12 cellular contexts compared by ENCODE assay signal in the genomic region with DNA sequence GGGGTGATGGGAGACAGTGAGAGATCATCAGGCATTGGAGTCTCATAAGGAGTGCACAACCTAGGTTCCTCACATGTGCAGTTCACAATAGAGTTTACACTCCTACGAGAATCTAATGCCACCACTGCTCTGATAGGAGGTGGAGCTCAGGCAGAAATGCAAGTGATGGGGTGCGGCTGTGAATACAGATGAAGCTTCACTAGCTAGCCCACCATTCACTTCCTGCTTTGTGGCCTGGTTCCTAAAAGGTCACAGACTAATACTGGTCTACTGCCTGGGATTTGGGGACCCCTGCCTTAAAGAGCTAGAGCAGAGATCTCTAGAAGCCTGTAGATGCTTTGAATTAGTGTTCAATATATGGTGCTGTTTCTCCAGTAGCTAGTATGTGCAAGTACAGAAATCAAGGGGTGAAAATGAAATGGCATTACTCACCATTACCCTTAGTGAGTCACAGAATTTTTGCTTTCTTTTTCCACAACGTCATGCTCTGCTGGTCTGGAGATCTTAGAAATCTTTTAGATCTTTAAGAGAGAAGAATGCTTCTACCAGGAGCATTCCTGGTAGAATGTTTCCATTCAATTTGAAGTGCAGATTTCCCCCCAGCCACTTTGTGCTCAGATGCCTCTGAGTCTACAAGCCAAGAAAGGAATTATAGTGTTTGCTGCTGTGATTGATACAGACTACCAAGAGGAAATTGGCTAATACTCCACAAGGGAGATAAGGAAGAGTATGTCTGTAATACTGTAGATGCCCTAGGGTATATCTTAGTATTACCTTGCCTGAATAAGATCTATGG.
A peak's percentile ranks its signal among the peaks of the same experiment; 100 is the strongest.
DNase-seq lines count a peak whose midpoint lies in the region; ATAC-seq and TF ChIP-seq lines count a peak whose summit lies in the region.
"Had no signal": no experiment of that assay in that cellular context is flagged by ENCODE, and none has a peak within 500 bp of the region (broad histone marks: within the 10 kb centered on the region; RNA-seq: fewer than 3 reads in every experiment).

No MANE protein-coding gene starts in this region.

- peak overlapping the region; percentile 49; the same call in 1 of the 2 replicates for H3K56ac ChIP-seq in IMR-90 (ENCODE audit: extremely low read depth, insufficient read depth, low read length)

- H3K9me3 Mint-ChIP-seq in neural progenitor cell: no peaks in the 10 kb centered on the region

- H3K27me3 ChIP-seq in GM23248 (replicated peaks; ENCODE audit: insufficient read depth) (no peaks in the 10 kb centered on the region), IMR-90 (ENCODE audit: control insufficient read depth, insufficient read depth, low read length) (no peaks in the 10 kb centered on the region), neural progenitor cell (no peaks in the 10 kb centered on the region), vagina (no peaks in the 10 kb centered on the region)
- H3K27me3 ChIP-seq: right atrium auricular region had no signal

- in situ Hi-C loops in GM23248 (cut with MboI) (no loop called here), IMR-90 (cut with MboI; ENCODE audit: low sequenced_read_pairs) (no loop called here)

- H3K9me3 ChIP-seq in GM23248 (ENCODE audit: low read depth) (no peaks in the 10 kb centered on the region), IMR-90 (ENCODE audit: control insufficient read depth, insufficient read depth, low read length) (no peaks in the 10 kb centered on the region), neural progenitor cell (ENCODE audit: low read depth) (no peaks in the 10 kb centered on the region), vagina (no peaks in the 10 kb centered on the region), OCI-LY7 (ENCODE audit: low read length) (no peaks in the 10 kb centered on the region)
- H3K9me3 ChIP-seq: right atrium auricular region had no signal

- peak overlapping the region; percentile 44 for H2BK20ac ChIP-seq in IMR-90 (ENCODE audit: low read depth, low read length)

- H3K4ac ChIP-seq in IMR-90 (ENCODE audit: low read depth, low read length): peak overlapping the region; percentile 17

- intact Hi-C loops in IMR-90 (cut with micrococcal nuclease): no loop called here
- intact Hi-C loops in vagina (cut with DNase I): no loop called here
- intact Hi-C loops in OCI-LY7 (cut with micrococcal nuclease; ENCODE audit: unreplicated experiment): no loop called here

- no peak overlapping the region for H3K4me3 Mint-ChIP-seq in neural progenitor cell

- TF ChIP-seq RAD21 in IMR-90 (IDR thresholded peaks at IDR 0.05; ENCODE audit: low read length): no peak

- H3K14ac ChIP-seq in IMR-90 (replicated peaks; ENCODE audit: low read depth, low read length): no peak overlapping the region; the same call in 1 of the 2 replicates

- H2BK120ac ChIP-seq in IMR-90 (ENCODE audit: low read depth, low read length): peak overlapping the region; percentile 56

- H3K4me1 ChIP-seq in GM23248 (ENCODE audit: insufficient read depth) (peaks cover 13% of the 10 kb centered on the region; the same call in 1 of the 2 replicates), IMR-90 (ENCODE audit: control insufficient read depth, insufficient read depth, low read length) (peaks cover 2% of the 10 kb centered on the region), neural progenitor cell (no peaks in the 10 kb centered on the region), vagina (no peaks in the 10 kb centered on the region), OCI-LY7 (ENCODE audit: insufficient read depth, low read length, poor library complexity, severe bottlenecking) (no peaks in the 10 kb centered on the region)
- H3K4me1 ChIP-seq: right atrium auricular region had no signal

- H3K36me3 ChIP-seq in GM23248 (ENCODE audit: low read depth) (no peaks in the 10 kb centered on the region), IMR-90 (ENCODE audit: control insufficient read depth, insufficient read depth, low read length) (no peaks in the 10 kb centered on the region), neural progenitor cell (no peaks in the 10 kb centered on the region), vagina (no peaks in the 10 kb centered on the region), OCI-LY7 (ENCODE audit: insufficient read depth, low read length) (no peaks in the 10 kb centered on the region)
- H3K36me3 ChIP-seq: right atrium auricular region had no signal

- H3K27me3 Mint-ChIP-seq in neural progenitor cell (ENCODE audit: insufficient read depth, low read depth): peaks cover 2% of the 10 kb centered on the region

- peak overlapping the region; percentile 71 for H2BK5ac ChIP-seq in IMR-90 (ENCODE audit: low read depth, low read length, poor library complexity, severe bottlenecking)

- H4K5ac ChIP-seq in IMR-90 (ENCODE audit: low read depth, low read length): no peak overlapping the region

- no peak overlapping the region for H3K18ac ChIP-seq in IMR-90 (ENCODE audit: low read depth, low read length)

- CTCF ChIA-PET in IMR-90 (lab: Yijun Ruan, JAX) (interaction anchor here (0.7 kb wide), 1 partner anchor 130 kb away, joined by 3 read pairs; no protein-coding TSS in a partner anchor), OCI-LY7 (lab: Charles Lee; ENCODE audit: unreplicated experiment) (no interaction called here)

- H3K9me2 ChIP-seq in GM23248 (ENCODE audit: insufficient read depth) (no peaks in the 10 kb centered on the region), OCI-LY7 (ENCODE audit: insufficient read depth, low read length) (no peaks in the 10 kb centered on the region)

- WGBS in GM23248 (ENCODE audit: low coverage in 1 of 2, low lambda C conversion rate in 2 of 2, missing lambda C conversion rate in 2 of 2), 2 experiments: 17 to 23% methylated on average over 3 of the region's 3 CpGs
- no CpG with 5 or more reads among the region's 3 CpGs for WGBS in IMR-90 (ENCODE audit: extremely low coverage in 2 of 2, insufficient read length in 1 of 2), 2 experiments

- peak; percentile 89 for ATAC-seq in IMR-90 (ENCODE audit: low read depth)

- H2AK9ac ChIP-seq in IMR-90 (replicated peaks; ENCODE audit: low read depth, low read length, poor library complexity): no peak overlapping the region

- H3F3A ChIP-seq in GM23248 (ENCODE audit: insufficient read depth): peaks cover 5% of the 10 kb centered on the region; the same call in 1 of the 2 replicates
- H3F3A ChIP-seq in neural progenitor cell (ENCODE audit: low read depth): no peaks in the 10 kb centered on the region

- H3K9ac ChIP-seq in GM23248 (no peak overlapping the region), IMR-90 (ENCODE audit: low read depth, low read length) (no peak overlapping the region), neural progenitor cell (no peak overlapping the region)

- peak overlapping the region; percentile 57 for H2AFZ ChIP-seq in GM23248
- H2AFZ ChIP-seq in IMR-90 (replicated peaks; ENCODE audit: low read length, poor library complexity): no peak overlapping the region
- no peak overlapping the region for H2AFZ ChIP-seq in neural progenitor cell (replicated peaks)
- no peak overlapping the region for H2AFZ ChIP-seq in OCI-LY7 (ENCODE audit: low read length)

- H3K36me3 Mint-ChIP-seq in neural progenitor cell: no peaks in the 10 kb centered on the region

- peak overlapping the region in 1 of 2 experiments; percentile 25; a peak in 1 of 4 replicates for H4K8ac ChIP-seq in IMR-90 (ENCODE audit: low read depth in 2 of 2, low read length in 2 of 2)

- H3K4me3 ChIP-seq in GM23248 (peak overlapping the region; percentile 23; the same call in 1 of the 2 replicates), IMR-90 (ENCODE audit: insufficient read depth, low read depth, low read length) (no peak overlapping the region), neural progenitor cell (no peak overlapping the region), vagina (no peak overlapping the region), OCI-LY7 (ENCODE audit: low read depth, low read length, poor library complexity, severe bottlenecking) (no peak overlapping the region)
- H3K4me3 ChIP-seq: right atrium auricular region had no signal

- peaks cover 3% of the 10 kb centered on the region; the same call in 1 of the 2 replicates for H3K9me1 ChIP-seq in IMR-90 (ENCODE audit: insufficient read depth, low read length)

- no peak overlapping the region for H2AK5ac ChIP-seq in IMR-90 (ENCODE audit: low read depth, low read length)

- H4K91ac ChIP-seq in IMR-90 (ENCODE audit: insufficient read depth, low read depth, low read length): peak overlapping the region; percentile 71; the same call in 1 of the 2 replicates

- H3K27ac Mint-ChIP-seq in neural progenitor cell: no peak overlapping the region

- POLR2A ChIA-PET in IMR-90 (lab: Charles Lee; ENCODE audit: unreplicated experiment) (no interaction called here), OCI-LY7 (lab: Charles Lee) (interaction anchor here (1.7 kb wide), 1 partner anchor 9 kb away, joined by 4 read pairs; no protein-coding TSS in a partner anchor)

- no peaks in the 10 kb centered on the region for H3K79me2 ChIP-seq in GM23248 (ENCODE audit: insufficient read depth)
- no peaks in the 10 kb centered on the region for H3K79me2 ChIP-seq in neural progenitor cell (ENCODE audit: low read depth)
- H3K79me2 ChIP-seq in OCI-LY7 (ENCODE audit: insufficient read depth, low read depth, low read length): no peaks in the 10 kb centered on the region

- DNase-seq in ELR (ENCODE audit: low read depth) (peak; percentile 84), GM23248 (peak; percentile 75), IMR-90 (peak; percentile 86), fibroblast of the conjunctiva (ENCODE audit: low read depth) (peak; percentile 49), neural progenitor cell (ENCODE audit: low spot score) (no peak), NCI-H1417 (lab: John Stamatoyannopoulos, UW) (no peak), vagina (ENCODE audit: extremely low spot score in 2 of 2) (no peak), OCI-LY7 (ENCODE audit: low spot score) (no peak)
- DNase-seq: activated CD8-positive, alpha-beta memory T cell treated with anti-CD3 and anti-CD28 coated beads for 24 hours; erythroblast; NCI-H1105 had no signal

- BruUV-seq in IMR-90 (replicated peaks; lab: Mats Ljungman, UMichigan) (no TSS peak), OCI-LY7 (replicated peaks; lab: Mats Ljungman, UMichigan) (no TSS peak)

- H4K20me1 ChIP-seq in GM23248 (ENCODE audit: insufficient read depth) (no peaks in the 10 kb centered on the region), IMR-90 (ENCODE audit: insufficient read depth, low read length) (no peaks in the 10 kb centered on the region), neural progenitor cell (ENCODE audit: low read depth) (no peaks in the 10 kb centered on the region), OCI-LY7 (ENCODE audit: insufficient read depth, low read length) (no peaks in the 10 kb centered on the region)

- H3K79me1 ChIP-seq in IMR-90 (ENCODE audit: low read depth in 1 of 2, low read length in 2 of 2): no peaks in the 10 kb centered on the region

- H3K4me2 ChIP-seq in GM23248 (ENCODE audit: unreplicated experiment): peak overlapping the region; percentile 40
- peak overlapping the region; percentile 77 for H3K4me2 ChIP-seq in IMR-90 (ENCODE audit: low read depth, low read length)
- no peak overlapping the region for H3K4me2 ChIP-seq in neural progenitor cell
- no peak overlapping the region for H3K4me2 ChIP-seq in OCI-LY7 (ENCODE audit: low read length)

- H2BK15ac ChIP-seq in IMR-90 (ENCODE audit: low read depth, low read length): peak overlapping the region; percentile 71; the same call in 2 of the 3 replicates

- no peaks in the 10 kb centered on the region for H3K4me1 Mint-ChIP-seq in neural progenitor cell

- TF ChIP-seq POLR2A in IMR-90 (IDR thresholded peaks at IDR 0.05; ENCODE audit: low read depth, low read length) (no peak), vagina (IDR thresholded peaks at IDR 0.05) (no peak)

- H3K27ac ChIP-seq in GM23248 (peak overlapping the region; percentile 57), IMR-90 (ENCODE audit: insufficient read depth, low read length) (peak overlapping the region; percentile 40; the same call in 1 of the 2 replicates), neural progenitor cell (no peak overlapping the region), vagina (no peak overlapping the region), OCI-LY7 (ENCODE audit: low read depth, low read length, poor library complexity, severe bottlenecking) (no peak overlapping the region)
- H3K27ac ChIP-seq: right atrium auricular region had no signal

- peak overlapping the region; percentile 2; the same call in 1 of the 2 replicates for H3K23ac ChIP-seq in IMR-90 (ENCODE audit: low read depth, low read length)

- dilution Hi-C loops in IMR-90 (cut with HindIII; ENCODE audit: low sequenced_read_pairs, unreplicated experiment): no loop called here

- TF ChIP-seq CTCF in IMR-90 (conservative IDR thresholded peaks at IDR 0.05; ENCODE audit: low read depth, low read length) (no peak), neural progenitor cell (IDR thresholded peaks at IDR 0.05) (no peak), vagina (IDR thresholded peaks at IDR 0.05) (no peak), OCI-LY7 (conservative IDR thresholded peaks at IDR 0.05; ENCODE audit: low read length) (no peak)

Comparison
In these comparisons a context has a peak if more than half of its experiments do, and no peak if none do; other contexts are left out.
1. DNase-seq: peak in ELR (single experiment), GM23248 (single experiment), IMR-90 (single experiment) and fibroblast of the conjunctiva (single experiment); none in neural progenitor cell (single experiment), NCI-H1417 (0 of 3), vagina (0 of 2) and OCI-LY7 (single experiment).
2. H3K27ac ChIP-seq: peak in GM23248 (single experiment) and IMR-90 (single experiment); none in neural progenitor cell (single experiment), vagina (single experiment) and OCI-LY7 (single experiment).
3. H3K4me2 ChIP-seq: peak in GM23248 (single experiment) and IMR-90 (single experiment); none in neural progenitor cell (single experiment) and OCI-LY7 (single experiment).